In the genomic region with DNA sequence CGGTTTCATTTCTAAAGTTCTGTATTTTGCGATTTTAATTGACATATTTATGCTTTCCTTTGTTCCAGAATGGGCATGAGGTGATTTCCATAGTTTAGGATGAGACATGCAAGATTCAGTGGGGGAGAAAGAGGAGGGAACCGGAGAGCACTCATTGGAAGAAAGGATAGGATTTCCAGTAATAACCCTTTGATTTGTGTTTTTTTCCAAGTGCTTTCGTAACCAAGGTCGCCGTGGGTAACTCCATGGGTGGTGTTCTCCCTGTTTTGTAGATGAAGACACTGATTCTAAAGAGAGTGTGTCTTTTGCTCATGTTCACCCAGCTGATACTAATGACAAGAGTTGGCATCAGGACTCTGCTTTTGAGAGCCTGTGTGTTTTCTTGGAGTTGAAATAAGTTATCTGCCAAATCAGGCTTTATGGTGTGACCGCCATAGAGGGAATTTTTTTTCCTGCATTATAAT, we compare ENCODE assay signal across 9 cellular contexts.
DNase-seq lines count a peak whose midpoint lies in the region; ATAC-seq, FAIRE-seq and TF ChIP-seq lines count a peak whose summit lies in the region.
"Had no signal": no experiment of that assay in that cellular context is flagged by ENCODE, and none has a peak within 500 bp of the region (broad histone marks: within the 10 kb centered on the region; RNA-seq: fewer than 3 reads in every experiment).

No MANE protein-coding gene starts in this region.

- DNase-seq in activated CD8-positive, alpha-beta T cell treated with anti-CD3 and anti-CD28 coated beads, Interleukin-2, amount 10 ng/mL, durations not matched to agents 7 days and 5 days, result no peak
- DNase-seq in keratinocyte (ENCODE audit: low read depth, low spot score), result no peak
- no peak for DNase-seq in KG1 (lab: John Stamatoyannopoulos, UW)
- DNase-seq in D341Med (ENCODE audit: low spot score), result no peak
- DNase-seq in mucosa of descending colon, result no peak

- no peaks in the 10 kb centered on the region for H3K79me2 ChIP-seq in keratinocyte (ENCODE audit: control insufficient read depth, insufficient read depth, low read length)

- CTCF ChIA-PET in HEK293 (lab: Yijun Ruan, JAX), result no interaction called here
- CTCF ChIA-PET in activated CD8-positive, alpha-beta T cell treated with anti-CD3 and anti-CD28 coated beads, Interleukin-2, amount 10 ng/mL, durations not matched to agents 7 days and 5 days (lab: Charles Lee), result interaction anchor here (1.0 to 10.1 kb wide), 12 partner anchors 10 to 211 kb away, joined by 3 to 108 read pairs (median 4); partner anchors contain the start of gene DHRS3

- H3K4me1 Mint-ChIP-seq in activated CD8-positive, alpha-beta T cell treated with anti-CD3 and anti-CD28 coated beads, Interleukin-2, amount 10 ng/mL, durations not matched to agents 7 days and 5 days (ENCODE audit: low read depth), result peaks cover 87% of the 10 kb centered on the region

- TF ChIP-seq CTCF in HEK293 (tag by site-specific recombination; IDR thresholded peaks at IDR 0.05) (no peak), keratinocyte (optimal IDR thresholded peaks at IDR 0.05 in 1 of 3, IDR thresholded peaks at IDR 0.05 in 1 of 3, conservative IDR thresholded peaks at IDR 0.05 in 1 of 3; ENCODE audit: extremely low read depth in 1 of 3, insufficient read depth in 2 of 3, low read length in 3 of 3) (no peak), mucosa of descending colon (IDR thresholded peaks at IDR 0.05) (no peak)

- intact Hi-C loops in mucosa of descending colon (cut with DNase I, micrococcal nuclease), result no loop called here

- H4K20me1 ChIP-seq in keratinocyte (ENCODE audit: control insufficient read depth, extremely low read depth, insufficient read depth, low read length), result no peaks in the 10 kb centered on the region

- H2AFZ ChIP-seq in keratinocyte (ENCODE audit: control insufficient read depth, low read length), result no peak overlapping the region

- POLR2A ChIA-PET in HEK293 (lab: Yijun Ruan, JAX), result no interaction called here
- POLR2A ChIA-PET in activated CD8-positive, alpha-beta T cell treated with anti-CD3 and anti-CD28 coated beads, Interleukin-2, amount 10 ng/mL, durations not matched to agents 7 days and 5 days (lab: Charles Lee), result interaction anchor here (0.6 to 5.1 kb wide), 8 partner anchors 10 to 540 kb away, joined by 3 to 40 read pairs (median 8); no protein-coding TSS in a partner anchor

- no peak overlapping the region for H3K9ac ChIP-seq in keratinocyte (ENCODE audit: control insufficient read depth, extremely low read depth, insufficient read depth, low read length)
- no peak overlapping the region for H3K9ac ChIP-seq in stomach smooth muscle (ENCODE audit: low read length in 2 of 2)

- peak overlapping the region; percentile 98 for H3K27ac Mint-ChIP-seq in activated CD8-positive, alpha-beta T cell treated with anti-CD3 and anti-CD28 coated beads, Interleukin-2, amount 10 ng/mL, durations not matched to agents 7 days and 5 days

- no peaks in the 10 kb centered on the region for H3K9me3 ChIP-seq in HEK293 (ENCODE audit: control insufficient read depth, insufficient read depth, low read depth, low read length)
- no peaks in the 10 kb centered on the region for H3K9me3 ChIP-seq in keratinocyte (ENCODE audit: control insufficient read depth, low read depth, low read length)
- H3K9me3 ChIP-seq in stomach smooth muscle (ENCODE audit: control insufficient read depth in 2 of 2, low read length in 2 of 2), result no peaks in the 10 kb centered on the region
- no peaks in the 10 kb centered on the region for H3K9me3 ChIP-seq in mucosa of descending colon

- no peaks in the 10 kb centered on the region for H3K27me3 Mint-ChIP-seq in activated CD8-positive, alpha-beta T cell treated with anti-CD3 and anti-CD28 coated beads, Interleukin-2, amount 10 ng/mL, durations not matched to agents 7 days and 5 days (ENCODE audit: low read depth)

- H3K27me3 ChIP-seq in keratinocyte (ENCODE audit: control insufficient read depth, extremely low read depth, insufficient read depth, low read length) (no peaks in the 10 kb centered on the region), stomach smooth muscle (ENCODE audit: control insufficient read depth in 1 of 2, insufficient read depth in 2 of 2, low read length in 2 of 2) (no peaks in the 10 kb centered on the region)

- peaks cover 4% of the 10 kb centered on the region; the same call in 1 of the 2 replicates for H3K4me1 ChIP-seq in HEK293 (ENCODE audit: control insufficient read depth, insufficient read depth, low read length)
- peaks cover 30% of the 10 kb centered on the region for H3K4me1 ChIP-seq in keratinocyte (ENCODE audit: control insufficient read depth, extremely low read depth, insufficient read depth, low read length)
- H3K4me1 ChIP-seq in stomach smooth muscle (ENCODE audit: control insufficient read depth, insufficient read depth, low read length), result peaks cover 56% of the 10 kb centered on the region
- peaks cover 8% of the 10 kb centered on the region for H3K4me1 ChIP-seq in mucosa of descending colon (ENCODE audit: low read depth)

- ATAC-seq in activated CD8-positive, alpha-beta T cell treated with anti-CD3 and anti-CD28 coated beads, Interleukin-2, amount 10 ng/mL, durations not matched to agents 7 days and 5 days, result no peak
- no peak for ATAC-seq in GM18519 (IDR thresholded peaks at IDR 0.05; ENCODE audit: low FRiP score, unreplicated experiment)
- ATAC-seq in mucosa of descending colon, result no peak

- H3K9me1 ChIP-seq in keratinocyte (ENCODE audit: control insufficient read depth, extremely low read depth, insufficient read depth, low read length), result no peaks in the 10 kb centered on the region

- peak overlapping the region; percentile 13 for H3K4me2 ChIP-seq in keratinocyte (ENCODE audit: control insufficient read depth, extremely low read depth, insufficient read depth, low read depth, low read length)

- H3K4me3 Mint-ChIP-seq in activated CD8-positive, alpha-beta T cell treated with anti-CD3 and anti-CD28 coated beads, Interleukin-2, amount 10 ng/mL, durations not matched to agents 7 days and 5 days, result peak overlapping the region; percentile 6

- no peak overlapping the region for H3K4me3 ChIP-seq in HEK293 (ENCODE audit: low read depth, low read length)
- H3K4me3 ChIP-seq in keratinocyte (ENCODE audit: control insufficient read depth in 2 of 3, extremely low read depth in 1 of 3, insufficient read depth in 2 of 3, low read depth in 1 of 3, low read length in 3 of 3), result no peak overlapping the region
- H3K4me3 ChIP-seq in stomach smooth muscle (ENCODE audit: low read length in 2 of 2), result no peak overlapping the region
- no peak overlapping the region for H3K4me3 ChIP-seq in mucosa of descending colon

- peaks cover 10% of the 10 kb centered on the region for H3K9me3 Mint-ChIP-seq in activated CD8-positive, alpha-beta T cell treated with anti-CD3 and anti-CD28 coated beads, Interleukin-2, amount 10 ng/mL, durations not matched to agents 7 days and 5 days (ENCODE audit: insufficient read depth)

- H3K36me3 Mint-ChIP-seq in activated CD8-positive, alpha-beta T cell treated with anti-CD3 and anti-CD28 coated beads, Interleukin-2, amount 10 ng/mL, durations not matched to agents 7 days and 5 days (ENCODE audit: low read depth), result peaks cover 66% of the 10 kb centered on the region

- H3K36me3 ChIP-seq in HEK293 (ENCODE audit: control insufficient read depth in 2 of 2, insufficient read depth in 1 of 2, low read length in 2 of 2) (peaks cover 0 to 8% of the 10 kb centered on the region in 2 experiments; a peak in 1 of 3 replicates), keratinocyte (ENCODE audit: control insufficient read depth in 2 of 2, extremely low read depth in 1 of 2, insufficient read depth in 2 of 2, low read length in 2 of 2) (peaks cover 3 to 4% of the 10 kb centered on the region in 2 experiments), stomach smooth muscle (ENCODE audit: control insufficient read depth in 2 of 2, insufficient read depth in 2 of 2, low read length in 2 of 2) (no peaks in the 10 kb centered on the region), mucosa of descending colon (ENCODE audit: low read depth) (no peaks in the 10 kb centered on the region)

- H3K27ac ChIP-seq in HEK293 (ENCODE audit: extremely low read depth, low read depth, low read length) (no peak overlapping the region), keratinocyte (ENCODE audit: control insufficient read depth, insufficient read depth, low read length) (no peak overlapping the region), stomach smooth muscle (ENCODE audit: low read length) (peak overlapping the region; percentile 76)

- dilution Hi-C loops in keratinocyte (cut with MboI; ENCODE audit: extremely low pct_ligation_motif_present, low sequenced_read_pairs), result no loop called here

- no peak for FAIRE-seq in keratinocyte (lab: Jason Lieb, UNC)
- FAIRE-seq: endometrium had no signal

TF ChIP-seq in HEK293, 187 proteins besides CTCF, POLR2A, EP300 and RAD21 (continues in another document):
- TF ChIP-seq ZNF280D (tag by site-specific recombination; IDR thresholded peaks at IDR 0.05), result no peak
- TF ChIP-seq MZF1 (tag by site-specific recombination; IDR thresholded peaks at IDR 0.05; ENCODE audit: borderline replicate concordance), result no peak
- peak; percentile 41 for TF ChIP-seq ZIC2 (tag by site-specific recombination; IDR thresholded peaks at IDR 0.05)
- peak; percentile 32; the same call in 1 of the 2 replicates for TF ChIP-seq SP7 (tag by site-specific recombination; IDR thresholded peaks at IDR 0.05)
- TF ChIP-seq ZNF114 (tag by site-specific recombination; IDR thresholded peaks at IDR 0.05), result no peak
